ENCODE assay signal across 13 cellular contexts in genomic region chr1:19456915-19457554, GRCh38. TPM values are rescaled to one million over a fixed set of nuclear protein-coding genes. Genes with fewer than 3 reads are reported as not detected.
DNase-seq lines count a peak whose midpoint lies in the region; ATAC-seq and TF ChIP-seq lines count a peak whose summit lies in the region.
"Had no signal": no experiment of that assay in that cellular context is flagged by ENCODE, and none has a peak within 500 bp of the region (broad histone marks: within the 10 kb centered on the region; RNA-seq: fewer than 3 reads in every experiment).

No MANE protein-coding gene starts in this region.

- peak overlapping the region; percentile 51 for H3K4me3 Mint-ChIP-seq in endothelial cell (ENCODE audit: unreplicated experiment)
- no peak overlapping the region for H3K4me3 Mint-ChIP-seq in T-helper 2 cell treated with Interferon-gamma antibody and Interleukin-4, amounts not matched to agents 5 μg/mL and 100 μg/mL, for 36 hours

- no peaks in the 10 kb centered on the region for H3K36me3 Mint-ChIP-seq in endothelial cell (ENCODE audit: low read depth, unreplicated experiment)
- peaks cover 23% of the 10 kb centered on the region for H3K36me3 Mint-ChIP-seq in T-helper 2 cell treated with Interferon-gamma antibody and Interleukin-4, amounts not matched to agents 5 μg/mL and 100 μg/mL, for 36 hours (ENCODE audit: low read depth)

- H3K9me3 ChIP-seq in psoas muscle, result no peaks in the 10 kb centered on the region

- 70 to 78% (median 75%) methylated on average over 10 of the region's 10 CpGs for WGBS in psoas muscle, 3 donors

- no peaks in the 10 kb centered on the region for H3K36me3 ChIP-seq in psoas muscle (ENCODE audit: insufficient read depth in 1 of 2, low read depth in 1 of 2)

- H3K4me3 ChIP-seq in psoas muscle, result peak overlapping the region; percentile 11

- no peak for ATAC-seq in psoas muscle

- peaks cover 48% of the 10 kb centered on the region for H3K4me1 Mint-ChIP-seq in endothelial cell (ENCODE audit: unreplicated experiment)
- H3K4me1 Mint-ChIP-seq in T-helper 2 cell treated with Interferon-gamma antibody and Interleukin-4, amounts not matched to agents 5 μg/mL and 100 μg/mL, for 36 hours (ENCODE audit: low read depth), result peaks cover 61% of the 10 kb centered on the region

- DNase-seq in Daoy (ENCODE audit: low read depth) (peak; percentile 60), NCI-H146 treated with DMSO at 0.1 percent for 48 hours (lab: John Stamatoyannopoulos, UW; ENCODE audit: unreplicated experiment) (peak; percentile 32), endothelial cell (ENCODE audit: low spot score) (no peak), psoas muscle (no peak), HK-2 (ENCODE audit: unreplicated experiment) (no peak), NCI-H345 treated with DMSO at 0.1 percent for 48 hours (lab: John Stamatoyannopoulos, UW; ENCODE audit: unreplicated experiment) (no peak)
- DNase-seq in T-helper 2 cell treated with Interferon-gamma antibody and Interleukin-4, amounts not matched to agents 5 μg/mL and 100 μg/mL, for 36 hours (ENCODE audit: low spot score), result no peak
- DNase-seq: activated T-cell treated with anti-CD3 and anti-CD28 coated beads, Interleukin-2, amount 50 U/mL, for 1 hour; GDM1; kidney glomerular epithelial cell; NCI-H2081 treated with DMSO at 0.1 percent for 48 hours; stimulated activated CD4-positive, alpha-beta T cell treated with anti-CD3 and anti-CD28 coated beads, Interleukin-12 subunit alpha, Interleukin-12 subunit beta, amount 100 ng/mL, for 4 hours; stimulated activated naive CD4-positive, alpha-beta T cell had no signal

- H3K27ac ChIP-seq in psoas muscle, result no peak overlapping the region

- TF ChIP-seq CTCF in endothelial cell (IDR thresholded peaks at IDR 0.05; ENCODE audit: unreplicated experiment) (no peak), psoas muscle (IDR thresholded peaks at IDR 0.05) (no peak)

- no peaks in the 10 kb centered on the region for H3K9me3 Mint-ChIP-seq in endothelial cell (ENCODE audit: unreplicated experiment)
- H3K9me3 Mint-ChIP-seq in T-helper 2 cell treated with Interferon-gamma antibody and Interleukin-4, amounts not matched to agents 5 μg/mL and 100 μg/mL, for 36 hours, result no peaks in the 10 kb centered on the region

- intact Hi-C loops in psoas muscle (cut with DNase I), result no loop called here

- H3K27me3 ChIP-seq in psoas muscle (ENCODE audit: insufficient read depth in 3 of 3, low read length in 2 of 3), result no peaks in the 10 kb centered on the region

- H3K4me1 ChIP-seq in psoas muscle, result peaks cover 91% of the 10 kb centered on the region

- no peaks in the 10 kb centered on the region for H3K27me3 Mint-ChIP-seq in endothelial cell (ENCODE audit: unreplicated experiment)
- no peaks in the 10 kb centered on the region for H3K27me3 Mint-ChIP-seq in T-helper 2 cell treated with Interferon-gamma antibody and Interleukin-4, amounts not matched to agents 5 μg/mL and 100 μg/mL, for 36 hours (ENCODE audit: low read depth)

- H3K27ac Mint-ChIP-seq in endothelial cell (ENCODE audit: unreplicated experiment), result no peak overlapping the region
- H3K27ac Mint-ChIP-seq in T-helper 2 cell treated with Interferon-gamma antibody and Interleukin-4, amounts not matched to agents 5 μg/mL and 100 μg/mL, for 36 hours, result no peak overlapping the region

RNA-seq across cellular contexts. Expression of gene CAPZB, which starts 28.3 kb away (rescaled TPM):
- total RNA-seq in Daoy (2014; rRNA removed; shearing (Covaris generic)), result 141 and 154 TPM in 2 replicates
- total RNA-seq in endothelial cell (ENCODE audit: unreplicated experiment) (414 TPM), psoas muscle (100 to 1,000 TPM; 207 to 284 (median 232) TPM)
- 100 to 1,000 TPM; 179 to 261 (median 206) TPM for polyA plus RNA-seq in psoas muscle

Comparison
In these comparisons a context has a peak if more than half of its experiments do, and no peak if none do; other contexts are left out.
1. DNase-seq: peak in Daoy (single experiment) and NCI-H146 treated with DMSO at 0.1 percent for 48 hours (single experiment); none in endothelial cell (single experiment), psoas muscle (0 of 2), HK-2 (single experiment), NCI-H345 treated with DMSO at 0.1 percent for 48 hours (single experiment) and T-helper 2 cell treated with Interferon-gamma antibody and Interleukin-4, amounts not matched to agents 5 μg/mL and 100 μg/mL, for 36 hours (single experiment).